9 cellular contexts compared by ENCODE assay signal in genomic region chr12:116532986-116533342, GRCh38. TPM values are rescaled to one million over a fixed set of nuclear protein-coding genes. Genes with fewer than 3 reads are reported as not detected.
DNase-seq lines count a peak whose midpoint lies in the region; ATAC-seq, FAIRE-seq and TF ChIP-seq lines count a peak whose summit lies in the region.
"Had no signal": no experiment of that assay in that cellular context is flagged by ENCODE, and none has a peak within 500 bp of the region (broad histone marks: within the 10 kb centered on the region; RNA-seq: fewer than 3 reads in every experiment).

No MANE protein-coding gene starts in this region.

- no peak for FAIRE-seq in RCC 7860 (lab: Jason Lieb, UNC)
- FAIRE-seq: islet of Langerhans had no signal

- H3K36me3 Mint-ChIP-seq in CD4-positive, CD25-positive, alpha-beta regulatory T cell = no peaks in the 10 kb centered on the region
- H3K36me3 Mint-ChIP-seq in activated CD4-positive, alpha-beta memory T cell treated with anti-CD3 and anti-CD28 coated beads, Interleukin-2, amount 10 ng/mL, durations not matched to agents 7 days and 5 days (ENCODE audit: low read depth) = no peaks in the 10 kb centered on the region

- peaks cover 19% of the 10 kb centered on the region for H3K27me3 Mint-ChIP-seq in CD4-positive, CD25-positive, alpha-beta regulatory T cell
- peaks cover 16% of the 10 kb centered on the region for H3K27me3 Mint-ChIP-seq in activated CD4-positive, alpha-beta memory T cell treated with anti-CD3 and anti-CD28 coated beads, Interleukin-2, amount 10 ng/mL, durations not matched to agents 7 days and 5 days

- DNase-seq in CD4-positive, CD25-positive, alpha-beta regulatory T cell = peak in 1 of 3 donors; percentile 3
- DNase-seq in activated CD4-positive, alpha-beta memory T cell treated with anti-CD3 and anti-CD28 coated beads, Interleukin-2, amount 10 ng/mL, durations not matched to agents 7 days and 5 days = no peak
- DNase-seq in lower lobe of right lung (no peak), HT-29 (ENCODE audit: low spot score) (no peak), RCC 7860 (ENCODE audit: low spot score) (no peak)

- H3K9me3 Mint-ChIP-seq in CD4-positive, CD25-positive, alpha-beta regulatory T cell = peaks cover 0 to 3% (median 0%) of the 10 kb centered on the region in 7 donors
- H3K9me3 Mint-ChIP-seq in activated CD4-positive, alpha-beta memory T cell treated with anti-CD3 and anti-CD28 coated beads, Interleukin-2, amount 10 ng/mL, durations not matched to agents 7 days and 5 days = no peaks in the 10 kb centered on the region

- ATAC-seq in CD4-positive, CD25-positive, alpha-beta regulatory T cell (ENCODE audit: low read depth in 2 of 2) = no peak
- ATAC-seq in lower lobe of right lung = peak in 1 of 2 donors; percentile 2
- ATAC-seq in HG02970 (IDR thresholded peaks at IDR 0.05; ENCODE audit: low FRiP score, unreplicated experiment) = no peak
- ATAC-seq in GM18868 (IDR thresholded peaks at IDR 0.05; ENCODE audit: unreplicated experiment) = no peak

- peaks cover 4 to 31% (median 10%) of the 10 kb centered on the region in 4 donors for H3K4me1 Mint-ChIP-seq in CD4-positive, CD25-positive, alpha-beta regulatory T cell
- peaks cover 36% of the 10 kb centered on the region for H3K4me1 Mint-ChIP-seq in activated CD4-positive, alpha-beta memory T cell treated with anti-CD3 and anti-CD28 coated beads, Interleukin-2, amount 10 ng/mL, durations not matched to agents 7 days and 5 days

- peaks cover 16% of the 10 kb centered on the region for H3K4me1 ChIP-seq in CD4-positive, CD25-positive, alpha-beta regulatory T cell (ENCODE audit: control insufficient read depth, insufficient read depth, low read length, poor library complexity, severe bottlenecking)
- H3K4me1 ChIP-seq in HEK293 (ENCODE audit: control insufficient read depth, insufficient read depth, low read length) = peaks cover 16% of the 10 kb centered on the region
- H3K4me1 ChIP-seq in lower lobe of right lung = peaks cover 19% of the 10 kb centered on the region

- TF ChIP-seq CTCF in HEK293 (tag by site-specific recombination; IDR thresholded peaks at IDR 0.05) = no peak
- no peak for TF ChIP-seq CTCF in lower lobe of right lung (IDR thresholded peaks at IDR 0.05)

- CTCF ChIA-PET in HEK293 (lab: Yijun Ruan, JAX) = interaction anchor here (0.6 to 1.2 kb wide), 4 partner anchors 66 to 266 kb away, joined by 3 to 4 read pairs (median 3); no protein-coding TSS in a partner anchor
- CTCF ChIA-PET in activated CD4-positive, alpha-beta memory T cell treated with anti-CD3 and anti-CD28 coated beads, Interleukin-2, amount 10 ng/mL, durations not matched to agents 7 days and 5 days (lab: Charles Lee) = interaction anchor here (0.6 to 2.3 kb wide), 2 partner anchors 12 to 27 kb away, joined by 3 to 7 read pairs; partner anchors contain the start of gene MAP1LC3B2

- peak overlapping the region; percentile 11 to 90 (median 66) for H3K4me3 Mint-ChIP-seq in CD4-positive, CD25-positive, alpha-beta regulatory T cell
- H3K4me3 Mint-ChIP-seq in activated CD4-positive, alpha-beta memory T cell treated with anti-CD3 and anti-CD28 coated beads, Interleukin-2, amount 10 ng/mL, durations not matched to agents 7 days and 5 days = peak overlapping the region; percentile 24

- intact Hi-C loops in lower lobe of right lung (cut with DNase I) = no loop called here

- H3K4me3 ChIP-seq in CD4-positive, CD25-positive, alpha-beta regulatory T cell (ENCODE audit: low read depth, low read length) = peak overlapping the region; percentile 78
- H3K4me3 ChIP-seq in HEK293 (ENCODE audit: low read depth, low read length) (no peak overlapping the region; the same call in 1 of the 2 replicates), lower lobe of right lung (peak overlapping the region; percentile 54)

- H3K9me3 ChIP-seq in CD4-positive, CD25-positive, alpha-beta regulatory T cell (ENCODE audit: control insufficient read depth in 2 of 2, low read length in 2 of 2) = no peaks in the 10 kb centered on the region
- H3K9me3 ChIP-seq in HEK293 (ENCODE audit: control insufficient read depth, insufficient read depth, low read depth, low read length) (no peaks in the 10 kb centered on the region), lower lobe of right lung (no peaks in the 10 kb centered on the region)

- POLR2A ChIA-PET in HEK293 (lab: Yijun Ruan, JAX) = interaction anchor here (1.0 kb wide), 1 partner anchor 16 kb away, joined by 4 read pairs; no protein-coding TSS in a partner anchor
- POLR2A ChIA-PET in activated CD4-positive, alpha-beta memory T cell treated with anti-CD3 and anti-CD28 coated beads, Interleukin-2, amount 10 ng/mL, durations not matched to agents 7 days and 5 days (lab: Charles Lee) = interaction anchor here (1.3 to 2.0 kb wide), 2 partner anchors 11 to 26 kb away, joined by 3 to 15 read pairs; partner anchors contain the start of gene MAP1LC3B2

- H3K27ac ChIP-seq in CD4-positive, CD25-positive, alpha-beta regulatory T cell (ENCODE audit: insufficient read depth, low read length, poor library complexity, severe bottlenecking) = no peak overlapping the region
- H3K27ac ChIP-seq in HEK293 (ENCODE audit: extremely low read depth, low read depth, low read length) = peak overlapping the region; percentile 17; the same call in 1 of the 2 replicates
- peak overlapping the region; percentile 32 for H3K27ac ChIP-seq in lower lobe of right lung

- no peaks in the 10 kb centered on the region for H3K27me3 ChIP-seq in CD4-positive, CD25-positive, alpha-beta regulatory T cell (ENCODE audit: control insufficient read depth, insufficient read depth, low read length)
- H3K27me3 ChIP-seq in lower lobe of right lung (ENCODE audit: low read depth) = no peaks in the 10 kb centered on the region

- no peaks in the 10 kb centered on the region for H3K36me3 ChIP-seq in CD4-positive, CD25-positive, alpha-beta regulatory T cell (ENCODE audit: control insufficient read depth, insufficient read depth, low read length)
- H3K36me3 ChIP-seq in HEK293 (ENCODE audit: control insufficient read depth in 2 of 2, insufficient read depth in 1 of 2, low read length in 2 of 2) (no peaks in the 10 kb centered on the region), lower lobe of right lung (no peaks in the 10 kb centered on the region)

- H3K27ac Mint-ChIP-seq in CD4-positive, CD25-positive, alpha-beta regulatory T cell = no peak overlapping the region
- no peak overlapping the region for H3K27ac Mint-ChIP-seq in activated CD4-positive, alpha-beta memory T cell treated with anti-CD3 and anti-CD28 coated beads, Interleukin-2, amount 10 ng/mL, durations not matched to agents 7 days and 5 days

TF ChIP-seq in HEK293, 187 proteins besides CTCF, POLR2A, EP300 and RAD21 (continues in another document):
- TF ChIP-seq ZNF335 (tag by site-specific recombination; conservative IDR thresholded peaks at IDR 0.05) = 0 out of 2 replicates have a peak, but pooled peaks have one; percentile 62
- no peak for TF ChIP-seq ZNF830 (tag by site-specific recombination; IDR thresholded peaks at IDR 0.05; ENCODE audit: low read depth)
- TF ChIP-seq ZSCAN30 (tag by site-specific recombination; IDR thresholded peaks at IDR 0.05) = no peak
- TF ChIP-seq ZNF677 (tag by site-specific recombination; IDR thresholded peaks at IDR 0.05) = no peak
- 0 out of 2 replicates have a peak, but pooled peaks have one; percentile 41 for TF ChIP-seq ZNF10 (tag by site-specific recombination; IDR thresholded peaks at IDR 0.05)
- TF ChIP-seq KLF10 (tag by site-specific recombination; IDR thresholded peaks at IDR 0.05) = 0 out of 2 replicates have a peak, but pooled peaks have one; percentile 28
- TF ChIP-seq ZSCAN4 (tag by site-specific recombination; IDR thresholded peaks at IDR 0.05) = no peak
- TF ChIP-seq, protein P1, sequence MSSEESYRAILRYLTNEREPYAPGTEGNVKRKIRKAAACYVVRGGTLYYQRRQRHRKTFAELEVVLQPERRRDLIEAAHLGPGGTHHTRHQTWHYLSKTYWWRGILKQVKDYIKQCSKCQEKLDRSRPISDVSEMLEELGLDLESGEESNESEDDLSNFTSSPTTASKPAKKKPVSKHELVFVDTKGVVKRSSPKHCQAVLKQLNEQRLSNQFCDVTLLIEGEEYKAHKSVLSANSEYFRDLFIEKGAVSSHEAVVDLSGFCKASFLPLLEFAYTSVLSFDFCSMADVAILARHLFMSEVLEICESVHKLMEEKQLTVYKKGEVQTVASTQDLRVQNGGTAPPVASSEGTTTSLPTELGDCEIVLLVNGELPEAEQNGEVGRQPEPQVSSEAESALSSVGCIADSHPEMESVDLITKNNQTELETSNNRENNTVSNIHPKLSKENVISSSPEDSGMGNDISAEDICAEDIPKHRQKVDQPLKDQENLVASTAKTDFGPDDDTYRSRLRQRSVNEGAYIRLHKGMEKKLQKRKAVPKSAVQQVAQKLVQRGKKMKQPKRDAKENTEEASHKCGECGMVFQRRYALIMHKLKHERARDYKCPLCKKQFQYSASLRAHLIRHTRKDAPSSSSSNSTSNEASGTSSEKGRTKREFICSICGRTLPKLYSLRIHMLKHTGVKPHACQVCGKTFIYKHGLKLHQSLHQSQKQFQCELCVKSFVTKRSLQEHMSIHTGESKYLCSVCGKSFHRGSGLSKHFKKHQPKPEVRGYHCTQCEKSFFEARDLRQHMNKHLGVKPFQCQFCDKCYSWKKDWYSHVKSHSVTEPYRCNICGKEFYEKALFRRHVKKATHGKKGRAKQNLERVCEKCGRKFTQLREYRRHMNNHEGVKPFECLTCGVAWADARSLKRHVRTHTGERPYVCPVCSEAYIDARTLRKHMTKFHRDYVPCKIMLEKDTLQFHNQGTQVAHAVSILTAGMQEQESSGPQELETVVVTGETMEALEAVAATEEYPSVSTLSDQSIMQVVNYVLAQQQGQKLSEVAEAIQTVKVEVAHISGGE (tag by site-specific recombination; conservative IDR thresholded peaks at IDR 0.05; ENCODE audit: low read depth) = no peak

RNA-seq across cellular contexts. Expression of gene MAP1LC3B2, which starts 26.2 kb away (rescaled TPM):
- total RNA-seq in CD4-positive, CD25-positive, alpha-beta regulatory T cell = 2.2 TPM
- 10 to 100 TPM in 2 of 4 donors, 1 to 10 TPM in 2; 6.7 to 14.2 (median 10.2) TPM for polyA plus RNA-seq in CD4-positive, CD25-positive, alpha-beta regulatory T cell
- under 1 TPM; 0.68 to 0.83 TPM for total RNA-seq in activated CD4-positive, alpha-beta memory T cell treated with anti-CD3 and anti-CD28 coated beads, Interleukin-2, amount 10 ng/mL, durations not matched to agents 7 days and 5 days
- 1.9 TPM for total RNA-seq in lower lobe of right lung
- total RNA-seq in HT-29 (2014; rRNA removed; shearing (Covaris generic)) = 0.73 TPM in 1 of 2 replicates, not detected in the other
